ENCODE assay signal across 8 cellular contexts in genomic region chr10:118459642-118460193, GRCh38.
A peak's percentile ranks its signal among the peaks of the same experiment; 100 is the strongest.
DNase-seq lines count a peak whose midpoint lies in the region; ATAC-seq, FAIRE-seq and TF ChIP-seq lines count a peak whose summit lies in the region.

No MANE protein-coding gene starts in this region.

- H3K4me1 Mint-ChIP-seq in central memory CD8-positive, alpha-beta T cell, result no peaks in the 10 kb centered on the region

- peak overlapping the region; percentile 45 for H3K4me3 Mint-ChIP-seq in central memory CD8-positive, alpha-beta T cell

- in situ Hi-C loops in GM13977 (cut with MboI; ENCODE audit: low pct_unique_long_range_greater_than_20kb, low sequenced_read_pairs, unreplicated experiment), result no loop called here

- no peaks in the 10 kb centered on the region for H3K9me3 Mint-ChIP-seq in central memory CD8-positive, alpha-beta T cell

- peak; percentile 92 for FAIRE-seq in A204.1 (lab: Jason Lieb, UNC)

- H3K27me3 Mint-ChIP-seq in central memory CD8-positive, alpha-beta T cell, result peaks cover 80% of the 10 kb centered on the region

- H3K36me3 Mint-ChIP-seq in central memory CD8-positive, alpha-beta T cell (ENCODE audit: insufficient read depth), result no peaks in the 10 kb centered on the region

- no peak overlapping the region for H3K27ac Mint-ChIP-seq in central memory CD8-positive, alpha-beta T cell (ENCODE audit: low read depth)

- peak; percentile 38 for DNase-seq in GM13977 (ENCODE audit: low spot score)
- DNase-seq in NCI-H2196 (lab: John Stamatoyannopoulos, UW; ENCODE audit: unreplicated experiment), result peak; percentile 67
- peak; percentile 51 for DNase-seq in activated CD4-positive, CD25-positive, alpha-beta regulatory T cell treated with anti-CD3 and anti-CD28 coated beads, Interleukin-2, amount 50 U/mL, for 72 hours
- peak; percentile 16 to 22 for DNase-seq in central memory CD8-positive, alpha-beta T cell (ENCODE audit: low spot score in 2 of 2)
- DNase-seq in kidney tubule cell (ENCODE audit: low spot score), result peak; percentile 65
- DNase-seq in stimulated activated CD4-positive, alpha-beta T cell treated with anti-CD3 and anti-CD28 coated beads, Interleukin-4, amount 100 ng/mL, for 24 hours, result peak; percentile 61

- peak; percentile 72 for TF ChIP-seq CTCF in GM13977 (IDR thresholded peaks at IDR 0.05; ENCODE audit: extremely low read depth, insufficient read depth, missing control alignments)

- peak; percentile 72 for ATAC-seq in HG02973 (IDR thresholded peaks at IDR 0.05; ENCODE audit: unreplicated experiment)
- ATAC-seq in central memory CD8-positive, alpha-beta T cell (replicated peaks; ENCODE audit: extremely low read depth, poor library complexity, severe bottlenecking), result peak; percentile 46

Comparison
In these comparisons a context has a peak if more than half of its experiments do, and no peak if none do; other contexts are left out.
1. Peak in every context shown above with its lines: DNase-seq and ATAC-seq.